ENCODE assay signal across 15 cellular contexts in the genomic region with DNA sequence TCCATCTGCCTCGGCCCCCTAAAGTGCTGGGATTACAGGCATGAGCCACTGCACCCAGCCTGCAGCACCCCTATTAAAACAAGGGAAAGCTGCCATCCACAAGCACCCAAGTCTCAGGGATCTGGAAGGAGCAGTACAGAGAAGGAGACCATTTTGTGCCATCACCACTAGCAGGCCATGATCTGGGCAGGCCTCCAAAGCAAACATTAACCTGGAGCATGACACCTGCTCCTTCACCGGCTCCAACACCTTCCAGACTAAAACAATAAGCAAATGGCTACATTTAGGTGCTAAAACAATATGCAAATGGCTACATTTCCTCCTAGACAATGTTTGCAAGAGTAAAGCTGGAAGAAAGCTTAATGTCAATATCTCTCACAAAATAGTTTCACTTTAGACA. TPM values are rescaled to one million over a fixed set of nuclear protein-coding genes. Genes with fewer than 3 reads are reported as not detected.
DNase-seq lines count a peak whose midpoint lies in the region; ATAC-seq, FAIRE-seq and TF ChIP-seq lines count a peak whose summit lies in the region.
"Had no signal": no experiment of that assay in that cellular context is flagged by ENCODE, and none has a peak within 500 bp of the region (broad histone marks: within the 10 kb centered on the region; RNA-seq: fewer than 3 reads in every experiment).

No MANE protein-coding gene starts in this region.

- no peak for TF ChIP-seq POLR2A in A549 (IDR thresholded peaks at IDR 0.05; ENCODE audit: low read length)

- peaks cover 54% of the 10 kb centered on the region for H3K36me3 Mint-ChIP-seq in activated T-helper 2 cell treated with anti-CD3 and anti-CD28 coated beads, Interferon-gamma antibody, Interleukin-2, Interleukin-4, amounts not matched to agents 10 μg/mL and 5 μg/mL and 100 μg/mL, durations not matched to agents 14 hours and 24 hours and 36 hours (ENCODE audit: low read depth)
- peaks cover 30% of the 10 kb centered on the region for H3K36me3 Mint-ChIP-seq in GM23338 (ENCODE audit: low read depth)

- DNase-seq in A549 (ENCODE audit: low read depth in 1 of 2, low spot score in 1 of 2) = no peak
- DNase-seq in NCI-H1092 treated with DMSO at 0.1 percent for 48 hours (lab: John Stamatoyannopoulos, UW) = peak; percentile 94
- DNase-seq in NCI-H2196 treated with DMSO at 0.1 percent for 48 hours (lab: John Stamatoyannopoulos, UW; ENCODE audit: unreplicated experiment) = peak; percentile 89
- peak; percentile 37 for DNase-seq in kidney tubule cell (ENCODE audit: low spot score)
- no peak for DNase-seq in effector memory CD4-positive, alpha-beta T cell
- no peak for DNase-seq in activated T-helper 2 cell treated with anti-CD3 and anti-CD28 coated beads, Interferon-gamma antibody, Interleukin-2, Interleukin-4, amounts not matched to agents 10 μg/mL and 5 μg/mL and 100 μg/mL, durations not matched to agents 14 hours and 24 hours and 36 hours (ENCODE audit: low spot score)
- no peak for DNase-seq in NCI-H82 (lab: John Stamatoyannopoulos, UW)
- DNase-seq in GM23338 (ENCODE audit: low spot score) = no peak
- DNase-seq: activated gamma-delta T cell treated with Interleukin-2 at 50 U/mL for 16 hours, Caco-2, foreskin keratinocyte, occipital lobe had no signal

- H3K4me1 ChIP-seq in A549 = peaks cover 52% of the 10 kb centered on the region
- no peaks in the 10 kb centered on the region for H3K4me1 ChIP-seq in effector memory CD4-positive, alpha-beta T cell (ENCODE audit: control insufficient read depth, insufficient read depth, low read length, poor library complexity, severe bottlenecking)
- no peaks in the 10 kb centered on the region for H3K4me1 ChIP-seq in GM23338 (ENCODE audit: insufficient read depth)
- H3K4me1 ChIP-seq: Caco-2, foreskin keratinocyte had no signal

- no peaks in the 10 kb centered on the region for H3K79me2 ChIP-seq in GM23338 (replicated peaks; ENCODE audit: insufficient read depth)

- no peak for TF ChIP-seq CTCF in A549 (IDR thresholded peaks at IDR 0.05)
- no peak for TF ChIP-seq CTCF in GM23338 (conservative IDR thresholded peaks at IDR 0.05; ENCODE audit: low read depth in 2 of 2)

- no peak overlapping the region for H3K27ac Mint-ChIP-seq in activated T-helper 2 cell treated with anti-CD3 and anti-CD28 coated beads, Interferon-gamma antibody, Interleukin-2, Interleukin-4, amounts not matched to agents 10 μg/mL and 5 μg/mL and 100 μg/mL, durations not matched to agents 14 hours and 24 hours and 36 hours
- no peak overlapping the region for H3K27ac Mint-ChIP-seq in GM23338
- H3K27ac Mint-ChIP-seq: mesothelial cell of epicardium had no signal

- H2AFZ ChIP-seq in GM23338 = no peak overlapping the region

- H3K4me2 ChIP-seq in A549 (peak overlapping the region; percentile 58; the same call in 2 of the 3 replicates), GM23338 (no peak overlapping the region)

- 50% methylated on average over 1 of the region's 2 CpGs for WGBS in A549 (ENCODE audit: missing lambda C conversion rate)

- no peaks in the 10 kb centered on the region for H4K20me1 ChIP-seq in GM23338 (replicated peaks; ENCODE audit: insufficient read depth)

- H3K4me1 Mint-ChIP-seq in activated T-helper 2 cell treated with anti-CD3 and anti-CD28 coated beads, Interferon-gamma antibody, Interleukin-2, Interleukin-4, amounts not matched to agents 10 μg/mL and 5 μg/mL and 100 μg/mL, durations not matched to agents 14 hours and 24 hours and 36 hours (ENCODE audit: low read depth) = peaks cover 8% of the 10 kb centered on the region
- no peaks in the 10 kb centered on the region for H3K4me1 Mint-ChIP-seq in GM23338

- H3K4me3 Mint-ChIP-seq in activated T-helper 2 cell treated with anti-CD3 and anti-CD28 coated beads, Interferon-gamma antibody, Interleukin-2, Interleukin-4, amounts not matched to agents 10 μg/mL and 5 μg/mL and 100 μg/mL, durations not matched to agents 14 hours and 24 hours and 36 hours (ENCODE audit: low read depth) = no peak overlapping the region
- H3K4me3 Mint-ChIP-seq in GM23338 = no peak overlapping the region
- H3K4me3 Mint-ChIP-seq: mesothelial cell of epicardium had no signal

- H3K27me3 ChIP-seq in effector memory CD4-positive, alpha-beta T cell (replicated peaks; ENCODE audit: control insufficient read depth, insufficient read depth, low read length, poor library complexity, severe bottlenecking) = no peaks in the 10 kb centered on the region
- no peaks in the 10 kb centered on the region for H3K27me3 ChIP-seq in GM23338 (ENCODE audit: insufficient read depth)
- H3K27me3 ChIP-seq: foreskin keratinocyte had no signal

- H3K9me3 Mint-ChIP-seq in activated T-helper 2 cell treated with anti-CD3 and anti-CD28 coated beads, Interferon-gamma antibody, Interleukin-2, Interleukin-4, amounts not matched to agents 10 μg/mL and 5 μg/mL and 100 μg/mL, durations not matched to agents 14 hours and 24 hours and 36 hours = no peaks in the 10 kb centered on the region
- no peaks in the 10 kb centered on the region for H3K9me3 Mint-ChIP-seq in GM23338
- H3K9me3 Mint-ChIP-seq: mesothelial cell of epicardium had no signal

- no peaks in the 10 kb centered on the region for H3F3A ChIP-seq in GM23338 (replicated peaks; ENCODE audit: low read depth)

- peaks cover 55% of the 10 kb centered on the region for H3K36me3 ChIP-seq in effector memory CD4-positive, alpha-beta T cell (ENCODE audit: control insufficient read depth, insufficient read depth, low read length)
- H3K36me3 ChIP-seq in GM23338 (ENCODE audit: insufficient read depth) = peaks cover 6% of the 10 kb centered on the region; the same call in 1 of the 2 replicates

- TF ChIP-seq RAD21 in A549 (conservative IDR thresholded peaks at IDR 0.05 in 1 of 2, IDR thresholded peaks at IDR 0.05 in 1 of 2) = no peak

- no peaks in the 10 kb centered on the region for H3K27me3 Mint-ChIP-seq in activated T-helper 2 cell treated with anti-CD3 and anti-CD28 coated beads, Interferon-gamma antibody, Interleukin-2, Interleukin-4, amounts not matched to agents 10 μg/mL and 5 μg/mL and 100 μg/mL, durations not matched to agents 14 hours and 24 hours and 36 hours (ENCODE audit: low read depth)
- peaks cover 4% of the 10 kb centered on the region for H3K27me3 Mint-ChIP-seq in GM23338 (ENCODE audit: insufficient read depth, low read depth, poor library complexity)

- CTCF ChIA-PET in A549 (lab: Yijun Ruan, JAX) = interaction anchor here (0.6 to 7.7 kb wide), 4 partner anchors 11 to 1232 kb away, joined by 3 to 55 read pairs (median 12); a partner anchor contains a TSS

- intact Hi-C loops in activated T-helper 2 cell treated with anti-CD3 and anti-CD28 coated beads, Interferon-gamma antibody, Interleukin-2, Interleukin-4, amounts not matched to agents 10 μg/mL and 5 μg/mL and 100 μg/mL, durations not matched to agents 14 hours and 24 hours and 36 hours (cut with micrococcal nuclease) = no loop called here

- H3K27ac ChIP-seq in A549 = peak overlapping the region; percentile 59 to 80; a peak in 2 of 6 replicates
- H3K27ac ChIP-seq in effector memory CD4-positive, alpha-beta T cell (ENCODE audit: insufficient read depth, low read length, poor library complexity, severe bottlenecking) = no peak overlapping the region
- no peak overlapping the region for H3K27ac ChIP-seq in GM23338 (ENCODE audit: low read depth)
- H3K27ac ChIP-seq: foreskin keratinocyte had no signal

- no peaks in the 10 kb centered on the region for H3K9me3 ChIP-seq in A549
- H3K9me3 ChIP-seq in effector memory CD4-positive, alpha-beta T cell (ENCODE audit: control insufficient read depth, low read length) = no peaks in the 10 kb centered on the region
- H3K9me3 ChIP-seq: Caco-2 had no signal

- H3K4me3 ChIP-seq in A549 (no peak overlapping the region), GM23338 (no peak overlapping the region)
- no peak overlapping the region for H3K4me3 ChIP-seq in effector memory CD4-positive, alpha-beta T cell (ENCODE audit: insufficient read depth, low read depth, low read length, poor library complexity, severe bottlenecking)

- H3K9me2 ChIP-seq in GM23338 (ENCODE audit: insufficient read depth) = no peaks in the 10 kb centered on the region

- no peak for TF ChIP-seq EP300 in A549 (IDR thresholded peaks at IDR 0.05)

- POLR2A ChIA-PET in A549 (lab: Yijun Ruan, JAX) = no interaction called here

- no peak for FAIRE-seq in A549 (lab: Jason Lieb, UNC)

- no peak for ATAC-seq in A549
- no peak for ATAC-seq in GM23338
- ATAC-seq: foreskin keratinocyte had no signal

RNA-seq across cellular contexts. Expression of a gene that starts 16.7 kb away (rescaled TPM):
- polyA plus RNA-seq in A549 (2011; rRNA removed) = 45.4 and 47.2 TPM in 2 replicates
- 19.4 and 20.5 TPM in 2 replicates for polyA plus RNA-seq in A549 (2012; cell fraction: cytosol; rRNA removed)
- polyA plus RNA-seq in A549 (2012; cell fraction: nucleus; rRNA removed) = 9.2 and 17.5 TPM in 2 replicates
- 38.5 to 42.5 TPM (median 39.4 TPM) in 3 replicates for polyA plus RNA-seq in A549 (2017; fragmentation: RNase III; extraction: RNeasy Plus Mini Kit Qiagen cat#74134 plus additional on column Dnase treatment)
- 9.9 and 11.4 TPM in 2 replicates for polyA minus RNA-seq in A549 (2011; rRNA and poly(A)+ RNA removed)
- total RNA-seq in activated T-helper 2 cell treated with anti-CD3 and anti-CD28 coated beads, Interferon-gamma antibody, Interleukin-2, Interleukin-4, amounts not matched to agents 10 μg/mL and 5 μg/mL and 100 μg/mL, durations not matched to agents 14 hours and 24 hours and 36 hours = 87.9 and 93.0 TPM in 2 replicates
- 58.9 and 64.5 TPM in 2 replicates for total RNA-seq in GM23338 (2014; rRNA removed; shearing (Covaris generic))
- polyA plus RNA-seq in GM23338 (2016; fragmentation: Nextera tagmentation; extraction: Ambion mirVana) = 53.5 and 60.1 TPM in 2 replicates

RNA-seq across cellular contexts. Expression of a gene that starts 23.5 kb away (rescaled TPM):
- polyA plus RNA-seq in A549 (2011; rRNA removed) (23.1 and 23.5 TPM in 2 replicates), A549 (2017; fragmentation: RNase III; extraction: RNeasy Plus Mini Kit Qiagen cat#74134 plus additional on column Dnase treatment) (11.6 to 16.3 TPM (median 14.7 TPM) in 3 replicates), GM23338 (2016; fragmentation: Nextera tagmentation; extraction: Ambion mirVana) (7.3 and 9.0 TPM in 2 replicates)
- 26.7 and 39.4 TPM in 2 replicates for polyA plus RNA-seq in A549 (2012; cell fraction: cytosol; rRNA removed)
- 101 and 103 TPM in 2 replicates for polyA plus RNA-seq in A549 (2012; cell fraction: nucleus; rRNA removed)
- polyA minus RNA-seq in A549 (2011; rRNA and poly(A)+ RNA removed) = 36.5 and 49.9 TPM in 2 replicates
- 23.6 and 25.3 TPM in 2 replicates for total RNA-seq in activated T-helper 2 cell treated with anti-CD3 and anti-CD28 coated beads, Interferon-gamma antibody, Interleukin-2, Interleukin-4, amounts not matched to agents 10 μg/mL and 5 μg/mL and 100 μg/mL, durations not matched to agents 14 hours and 24 hours and 36 hours
- total RNA-seq in GM23338 (2014; rRNA removed; shearing (Covaris generic)) = 7.0 and 9.3 TPM in 2 replicates

RNA-seq across cellular contexts. Expression of a gene that starts 56.3 kb away (rescaled TPM):
- polyA plus RNA-seq in A549 (2011; rRNA removed) = 7.8 and 9.0 TPM in 2 replicates
- polyA plus RNA-seq in A549 (2012; cell fraction: cytosol; rRNA removed) = 6.2 and 7.9 TPM in 2 replicates
- polyA plus RNA-seq in A549 (2012; cell fraction: nucleus; rRNA removed) = 10.0 and 10.1 TPM in 2 replicates
- 5.3 to 6.6 TPM (median 6.5 TPM) in 3 replicates for polyA plus RNA-seq in A549 (2017; fragmentation: RNase III; extraction: RNeasy Plus Mini Kit Qiagen cat#74134 plus additional on column Dnase treatment)
- polyA minus RNA-seq in A549 (2011; rRNA and poly(A)+ RNA removed) = 9.9 and 10.2 TPM in 2 replicates
- 26.1 and 27.8 TPM in 2 replicates for total RNA-seq in activated T-helper 2 cell treated with anti-CD3 and anti-CD28 coated beads, Interferon-gamma antibody, Interleukin-2, Interleukin-4, amounts not matched to agents 10 μg/mL and 5 μg/mL and 100 μg/mL, durations not matched to agents 14 hours and 24 hours and 36 hours
- 11.4 and 13.3 TPM in 2 replicates for total RNA-seq in GM23338 (2014; rRNA removed; shearing (Covaris generic))
- 5.1 and 7.0 TPM in 2 replicates for polyA plus RNA-seq in GM23338 (2016; fragmentation: Nextera tagmentation; extraction: Ambion mirVana)

RNA-seq across cellular contexts. Expression of a gene that starts 58.9 kb away (rescaled TPM):
- polyA plus RNA-seq in A549 (2011; rRNA removed) (not detected in 2 replicates), A549 (2017; fragmentation: RNase III; extraction: RNeasy Plus Mini Kit Qiagen cat#74134 plus additional on column Dnase treatment) (not detected in 3 replicates), GM23338 (2016; fragmentation: Nextera tagmentation; extraction: Ambion mirVana) (21.6 and 25.6 TPM in 2 replicates)
- 0.08 TPM in 1 of 2 replicates, not detected in the other for polyA plus RNA-seq in A549 (2012; cell fraction: cytosol; rRNA removed)
- 0.01 TPM in 1 of 2 replicates, not detected in the other for polyA plus RNA-seq in A549 (2012; cell fraction: nucleus; rRNA removed)
- polyA minus RNA-seq in A549 (2011; rRNA and poly(A)+ RNA removed) = not detected in 2 replicates
- total RNA-seq in activated T-helper 2 cell treated with anti-CD3 and anti-CD28 coated beads, Interferon-gamma antibody, Interleukin-2, Interleukin-4, amounts not matched to agents 10 μg/mL and 5 μg/mL and 100 μg/mL, durations not matched to agents 14 hours and 24 hours and 36 hours = not detected in 2 replicates
- total RNA-seq in GM23338 (2014; rRNA removed; shearing (Covaris generic)) = 5.4 TPM in 2 replicates
- total RNA-seq: activated CD8-positive, alpha-beta memory T cell treated with anti-CD3 and anti-CD28 coated beads for 36 hours; SK-MEL-5 had no signal

Comparison
In these comparisons a context has a peak if more than half of its experiments do, and no peak if none do; other contexts are left out.
1. DNase-seq: peak in NCI-H1092 treated with DMSO at 0.1 percent for 48 hours (single experiment), NCI-H2196 treated with DMSO at 0.1 percent for 48 hours (single experiment) and kidney tubule cell (single experiment); none in A549 (0 of 2), effector memory CD4-positive, alpha-beta T cell (0 of 3), activated T-helper 2 cell treated with anti-CD3 and anti-CD28 coated beads, Interferon-gamma antibody, Interleukin-2, Interleukin-4, amounts not matched to agents 10 μg/mL and 5 μg/mL and 100 μg/mL, durations not matched to agents 14 hours and 24 hours and 36 hours (single experiment), NCI-H82 (single experiment) and GM23338 (single experiment).
2. H3K27ac ChIP-seq: peak in A549 (2 of 2); none in effector memory CD4-positive, alpha-beta T cell (single experiment) and GM23338 (single experiment).